In the genomic region with DNA sequence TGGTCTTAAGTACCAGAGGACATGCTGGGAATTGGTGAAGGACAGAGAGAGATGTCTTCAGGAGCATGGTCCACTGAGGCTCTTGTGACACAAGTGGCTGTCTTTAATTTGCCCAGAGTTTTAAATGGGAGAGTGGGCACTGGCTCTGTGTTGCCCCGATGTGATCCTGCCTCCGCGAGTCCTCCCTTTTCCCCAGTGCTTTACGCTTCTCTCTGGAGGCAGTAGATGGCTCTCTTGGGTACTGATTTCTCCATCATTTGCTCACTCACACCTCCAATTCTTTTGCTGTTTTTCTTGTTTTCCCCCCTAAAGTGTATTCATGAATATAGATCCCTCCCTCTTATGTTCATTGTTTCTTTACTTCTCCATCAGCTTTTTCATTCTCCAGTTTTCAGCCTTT, we compare ENCODE assay signal across 20 cellular contexts.
DNase-seq lines count a peak whose midpoint lies in the region; ATAC-seq, FAIRE-seq and TF ChIP-seq lines count a peak whose summit lies in the region.
"Had no signal": no experiment of that assay in that cellular context is flagged by ENCODE, and none has a peak within 500 bp of the region (broad histone marks: within the 10 kb centered on the region; RNA-seq: fewer than 3 reads in every experiment).

No MANE protein-coding gene starts in this region.

- H3K4me3 ChIP-seq in HepG2 (replicated peaks in 1 of 3; ENCODE audit: insufficient read depth in 1 of 3, low read depth in 2 of 3, low read length in 3 of 3) (no peak overlapping the region), right lobe of liver (no peak overlapping the region), colonic mucosa (no peak overlapping the region)

- no peak overlapping the region for H4K8ac ChIP-seq in H9 (replicated peaks; ENCODE audit: insufficient read length, low read depth, low read length)

- POLR2A ChIA-PET in HepG2 (lab: Yijun Ruan, JAX) (no interaction called here), WTC11 (lab: Charles Lee) (no interaction called here)
- POLR2A ChIA-PET in activated CD8-positive, alpha-beta T cell treated with anti-CD3 and anti-CD28 coated beads for 36 hours (lab: Charles Lee): no interaction called here

- H3K36me3 Mint-ChIP-seq in H9 (ENCODE audit: insufficient read depth in 1 of 3, low read depth in 3 of 3) (no peaks in the 10 kb centered on the region), WTC11 (no peaks in the 10 kb centered on the region)
- no peaks in the 10 kb centered on the region for H3K36me3 Mint-ChIP-seq in activated CD8-positive, alpha-beta T cell treated with anti-CD3 and anti-CD28 coated beads for 36 hours (ENCODE audit: low read depth)
- H3K36me3 Mint-ChIP-seq: CD4-positive, alpha-beta memory T cell had no signal

- H3K27me3 ChIP-seq in HepG2 (ENCODE audit: control insufficient read depth in 1 of 2, insufficient read depth in 2 of 2, low read length in 2 of 2) (peaks cover 0 to 12% of the 10 kb centered on the region in 2 experiments; a peak in 2 of 5 replicates), right lobe of liver (no peaks in the 10 kb centered on the region), H9 (ENCODE audit: insufficient read depth, low read length) (no peaks in the 10 kb centered on the region), foreskin keratinocyte (peaks cover 49% of the 10 kb centered on the region), colonic mucosa (no peaks in the 10 kb centered on the region)

- H3K4me1 Mint-ChIP-seq in H9 (peaks cover 9 to 19% of the 10 kb centered on the region in 2 experiments), WTC11 (peaks cover 22% of the 10 kb centered on the region)
- no peaks in the 10 kb centered on the region for H3K4me1 Mint-ChIP-seq in activated CD8-positive, alpha-beta T cell treated with anti-CD3 and anti-CD28 coated beads for 36 hours (ENCODE audit: low read depth)
- H3K4me1 Mint-ChIP-seq: CD4-positive, alpha-beta memory T cell had no signal

- H2AK5ac ChIP-seq in H9 (ENCODE audit: insufficient read length, low read length): no peak overlapping the region

- H3K18ac ChIP-seq in H9 (ENCODE audit: insufficient read length, low read depth, low read length): no peak overlapping the region

- TF ChIP-seq RAD21 in HepG2 (CRISPR knock-in tag; IDR thresholded peaks at IDR 0.05): no peak

- no peak overlapping the region for H3K27ac Mint-ChIP-seq in H9
- H3K27ac Mint-ChIP-seq in WTC11: no peak overlapping the region
- H3K27ac Mint-ChIP-seq in activated CD8-positive, alpha-beta T cell treated with anti-CD3 and anti-CD28 coated beads for 36 hours: no peak overlapping the region
- H3K27ac Mint-ChIP-seq: CD4-positive, alpha-beta memory T cell; HFFc6 had no signal

- TF ChIP-seq CTCF in HepG2 (CRISPR knock-in tag; IDR thresholded peaks at IDR 0.05): no peak
- TF ChIP-seq CTCF in right lobe of liver (IDR thresholded peaks at IDR 0.05): no peak
- TF ChIP-seq CTCF in H9 (conservative IDR thresholded peaks at IDR 0.05): 0 out of 3 replicates have a peak, but pooled peaks have one; percentile 15
- TF ChIP-seq CTCF in WTC11 (IDR thresholded peaks at IDR 0.05): no peak
- peak; percentile 9 for TF ChIP-seq CTCF in foreskin keratinocyte (conservative IDR thresholded peaks at IDR 0.05)
- TF ChIP-seq CTCF in activated CD8-positive, alpha-beta T cell treated with anti-CD3 and anti-CD28 coated beads for 36 hours (IDR thresholded peaks at IDR 0.05): no peak
- no peak for TF ChIP-seq CTCF in colonic mucosa (IDR thresholded peaks at IDR 0.05)

- WGBS in HepG2 (ENCODE audit: low lambda C conversion rate): 9% methylated on average over 4 of the region's 4 CpGs
- no CpG with 5 or more reads among the region's 4 CpGs for WGBS in right lobe of liver (ENCODE audit: insufficient coverage, low coverage, low lambda C conversion rate, missing lambda C conversion rate)
- WGBS in H9 (ENCODE audit: extremely low coverage, insufficient read length, low lambda C conversion rate): no CpG with 5 or more reads among the region's 4 CpGs

- no peak overlapping the region for H2BK120ac ChIP-seq in H9 (ENCODE audit: low read depth, low read length, poor library complexity, severe bottlenecking)

- no TSS peak for BruUV-seq in HepG2 (replicated peaks; lab: Mats Ljungman, UMichigan)

- no peaks in the 10 kb centered on the region for H3K79me1 ChIP-seq in H9 (ENCODE audit: insufficient read depth, low read depth, low read length, poor library complexity, severe bottlenecking)

- H3K4me3 Mint-ChIP-seq in H9 (no peak overlapping the region), WTC11 (no peak overlapping the region)
- no peak overlapping the region for H3K4me3 Mint-ChIP-seq in activated CD8-positive, alpha-beta T cell treated with anti-CD3 and anti-CD28 coated beads for 36 hours
- H3K4me3 Mint-ChIP-seq: CD4-positive, alpha-beta memory T cell; HFFc6 had no signal

- H3K4ac ChIP-seq in H9 (ENCODE audit: low read depth, low read length): no peak overlapping the region

- H3K23me2 ChIP-seq in H9 (ENCODE audit: insufficient read length, low read depth, low read length, poor library complexity, severe bottlenecking): no peaks in the 10 kb centered on the region

- H2AFZ ChIP-seq in HepG2 (ENCODE audit: low read length) (no peak overlapping the region), H9 (ENCODE audit: low read length) (no peak overlapping the region)

- in situ Hi-C loops in HepG2 (cut with HindIII; ENCODE audit: extremely low pct_ligation_motif_present, low pct_unique_long_range_greater_than_20kb): loop anchor here (10.0 kb wide), 2 partner anchors 264 to 894 kb away; no protein-coding TSS in a partner anchor

- no peak overlapping the region for H3K56ac ChIP-seq in H9 (ENCODE audit: insufficient read length, low read depth, low read length)

- H2BK5ac ChIP-seq in H9 (ENCODE audit: insufficient read length, low read length): no peak overlapping the region

- DNase-seq in HepG2 (ENCODE audit: low spot score) (no peak), right lobe of liver (no peak), H9 (no peak), WTC11 (ENCODE audit: low spot score) (no peak), foreskin keratinocyte (no peak), colonic mucosa (no peak), GOT3 (lab: John Stamatoyannopoulos, UW) (no peak)
- DNase-seq in activated CD8-positive, alpha-beta T cell treated with anti-CD3 and anti-CD28 coated beads for 36 hours: no peak
- DNase-seq: 8988T; C1 segment of cervical spinal cord; Calu3; CD4-positive, alpha-beta memory T cell; COR-L47; DMS53; DMS79 treated with DMSO at 0.1 percent for 48 hours; GF-D8; H7; HFFc6 had no signal

- H3K27me3 Mint-ChIP-seq in H9 (ENCODE audit: low read depth): no peaks in the 10 kb centered on the region; the same call in none of the 2 replicates
- H3K27me3 Mint-ChIP-seq in WTC11 (ENCODE audit: low read depth): no peaks in the 10 kb centered on the region; the same call in none of the 2 replicates
- H3K27me3 Mint-ChIP-seq in activated CD8-positive, alpha-beta T cell treated with anti-CD3 and anti-CD28 coated beads for 36 hours: peaks cover 22% of the 10 kb centered on the region

- no peak overlapping the region for H2BK20ac ChIP-seq in H9 (ENCODE audit: low read depth, low read length, poor library complexity, severe bottlenecking)

- H3K9me3 ChIP-seq in HepG2 (ENCODE audit: low read length) (no peaks in the 10 kb centered on the region), right lobe of liver (no peaks in the 10 kb centered on the region), H9 (ENCODE audit: control insufficient read depth, low read depth, low read length) (no peaks in the 10 kb centered on the region), colonic mucosa (no peaks in the 10 kb centered on the region)

- TF ChIP-seq POLR2A in HepG2 (IDR thresholded peaks at IDR 0.05; ENCODE audit: insufficient read depth in 1 of 2, low read depth in 2 of 2, low read length in 2 of 2): no peak
- TF ChIP-seq POLR2A in right lobe of liver (IDR thresholded peaks at IDR 0.05): no peak

- H2BK12ac ChIP-seq in H9 (ENCODE audit: insufficient read length, low read depth, low read length): no peak overlapping the region

- no peak overlapping the region for H3K27ac ChIP-seq in HepG2 (ENCODE audit: extremely low read length, insufficient read depth, low read length)
- no peak overlapping the region for H3K27ac ChIP-seq in right lobe of liver
- H3K27ac ChIP-seq in H9 (ENCODE audit: insufficient read length, low read depth, low read length): no peak overlapping the region
- no peak overlapping the region for H3K27ac ChIP-seq in foreskin keratinocyte
- H3K27ac ChIP-seq in colonic mucosa: no peak overlapping the region

- no peaks in the 10 kb centered on the region for H3K9me3 Mint-ChIP-seq in H9
- H3K9me3 Mint-ChIP-seq in WTC11: peaks cover 7% of the 10 kb centered on the region
- no peaks in the 10 kb centered on the region for H3K9me3 Mint-ChIP-seq in activated CD8-positive, alpha-beta T cell treated with anti-CD3 and anti-CD28 coated beads for 36 hours
- H3K9me3 Mint-ChIP-seq: CD4-positive, alpha-beta memory T cell; HFFc6 had no signal

- H3K36me3 ChIP-seq in HepG2 (replicated peaks in 1 of 2; ENCODE audit: control insufficient read depth in 1 of 2, insufficient read depth in 2 of 2, low read length in 2 of 2): no peaks in the 10 kb centered on the region
- H3K36me3 ChIP-seq in right lobe of liver: no peaks in the 10 kb centered on the region
- H3K36me3 ChIP-seq in colonic mucosa: no peaks in the 10 kb centered on the region

- H4K20me1 ChIP-seq in HepG2 (ENCODE audit: insufficient read depth, low read length): no peaks in the 10 kb centered on the region
- H4K20me1 ChIP-seq in H9 (ENCODE audit: control insufficient read depth, insufficient read depth, insufficient read length): no peaks in the 10 kb centered on the region

- TF ChIP-seq EP300 in HepG2 (IDR thresholded peaks at IDR 0.05; ENCODE audit: low read depth in 2 of 2, low read length in 2 of 2) (no peak), HepG2 (CRISPR knock-in tag; IDR thresholded peaks at IDR 0.05; ENCODE audit: borderline replicate concordance) (no peak)

- H3K14ac ChIP-seq in H9 (ENCODE audit: insufficient read depth, low read length): no peak overlapping the region

- no peak overlapping the region for H4K5ac ChIP-seq in H9 (ENCODE audit: insufficient read length, low read depth, low read length)

- no peak overlapping the region for H3T11ph ChIP-seq in H9 (ENCODE audit: low read length)

- H3K9ac ChIP-seq in HepG2 (ENCODE audit: insufficient read depth, low read depth, low read length): no peak overlapping the region
- H3K9ac ChIP-seq in H9 (ENCODE audit: extremely low read depth, insufficient read length, low read length): no peak overlapping the region
- H3K9ac ChIP-seq in colonic mucosa (ENCODE audit: low read depth in 2 of 2, low read length in 2 of 2): no peak overlapping the region

- no peak overlapping the region for H3K23ac ChIP-seq in H9 (ENCODE audit: insufficient read length, low read depth, low read length)

- H4K91ac ChIP-seq in H9 (ENCODE audit: insufficient read length, low read depth, low read length): no peak overlapping the region

- no peak for ATAC-seq in HepG2
- no peak for ATAC-seq in right lobe of liver
- ATAC-seq in WTC11: peak; percentile 57
- ATAC-seq in foreskin keratinocyte: no peak
- no peak for ATAC-seq in activated CD8-positive, alpha-beta T cell treated with anti-CD3 and anti-CD28 coated beads for 36 hours

- H3K4me2 ChIP-seq in HepG2 (ENCODE audit: low read depth, low read length) (no peak overlapping the region), H9 (ENCODE audit: insufficient read depth, insufficient read length, low read length) (no peak overlapping the region)

- CTCF ChIA-PET in HepG2 (lab: Yijun Ruan, JAX; ENCODE audit: low intra/inter-chr PET ratio, low total read pairs) (no interaction called here), WTC11 (lab: Charles Lee) (interaction anchor here (1.8 to 1.9 kb wide), 2 partner anchors 15 to 711 kb away, joined by 10 read pairs; no protein-coding TSS in a partner anchor)
- CTCF ChIA-PET in activated CD8-positive, alpha-beta T cell treated with anti-CD3 and anti-CD28 coated beads for 36 hours (lab: Charles Lee): interaction anchor here (2.1 to 3.3 kb wide), 2 partner anchors 15 to 92 kb away, joined by 4 to 18 read pairs; no protein-coding TSS in a partner anchor

- no peaks in the 10 kb centered on the region for H3K4me1 ChIP-seq in HepG2 (ENCODE audit: insufficient read depth, low read length)
- no peaks in the 10 kb centered on the region for H3K4me1 ChIP-seq in right lobe of liver
- no peaks in the 10 kb centered on the region for H3K4me1 ChIP-seq in H9 (ENCODE audit: insufficient read depth, low read length)
- H3K4me1 ChIP-seq in foreskin keratinocyte: no peaks in the 10 kb centered on the region
- H3K4me1 ChIP-seq in colonic mucosa: no peaks in the 10 kb centered on the region

- no peaks in the 10 kb centered on the region for H3K79me2 ChIP-seq in HepG2 (ENCODE audit: insufficient read depth, low read length)
- H3K79me2 ChIP-seq in H9 (ENCODE audit: insufficient read depth, low read length): no peaks in the 10 kb centered on the region

- intact Hi-C loops in HepG2 (cut with micrococcal nuclease; ENCODE audit: unreplicated experiment) (no loop called here), right lobe of liver (cut with DNase I) (loop anchor here (10.0 kb wide), 2 partner anchors 264 to 394 kb away; no protein-coding TSS in a partner anchor), colonic mucosa (cut with DNase I) (loop anchor here (10.0 kb wide), 1 partner anchor 264 kb away; no protein-coding TSS in a partner anchor)
- intact Hi-C loops in activated CD8-positive, alpha-beta T cell treated with anti-CD3 and anti-CD28 coated beads for 36 hours (cut with micrococcal nuclease): no loop called here

- H2BK15ac ChIP-seq in H9 (ENCODE audit: low read depth, low read length): no peak overlapping the region

- FAIRE-seq in HepG2 (lab: Jason Lieb, UNC): no peak
- FAIRE-seq: GM12891, GM18507 had no signal

Comparison
In these comparisons a context has a peak if more than half of its experiments do, and no peak if none do; other contexts are left out.
1. intact Hi-C loops: an anchor here in right lobe of liver (10.0 kb wide) and colonic mucosa (10.0 kb wide); none called in HepG2 and activated CD8-positive, alpha-beta T cell treated with anti-CD3 and anti-CD28 coated beads for 36 hours.
2. CTCF ChIP-seq: peak in H9 (single experiment) and foreskin keratinocyte (single experiment); none in HepG2 (single experiment), right lobe of liver (0 of 4), WTC11 (single experiment), activated CD8-positive, alpha-beta T cell treated with anti-CD3 and anti-CD28 coated beads for 36 hours (single experiment) and colonic mucosa (single experiment).